Comparison of ENCODE assay signal across 8 cellular contexts in genomic region chr5:153496835-153497234, GRCh38. TPM values are rescaled to one million over a fixed set of nuclear protein-coding genes. Genes with fewer than 3 reads are reported as not detected.
DNase-seq lines count a peak whose midpoint lies in the region; ATAC-seq and TF ChIP-seq lines count a peak whose summit lies in the region.

No MANE protein-coding gene starts in this region.

- TF ChIP-seq CTCF in WERI-Rb-1 (IDR thresholded peaks at IDR 0.05; ENCODE audit: low read depth, low read length) = peak; percentile 47
- TF ChIP-seq CTCF in kidney epithelial cell (IDR thresholded peaks at IDR 0.05; ENCODE audit: insufficient read depth, low read length, poor library complexity, severe bottlenecking) = peak; percentile 76

- H3K27me3 ChIP-seq in WERI-Rb-1 (ENCODE audit: insufficient read depth, low read depth, severe bottlenecking) = no peaks in the 10 kb centered on the region
- H3K27me3 ChIP-seq in kidney epithelial cell (ENCODE audit: control insufficient read depth, insufficient read depth, low read length) = peaks cover 5% of the 10 kb centered on the region

- H3K9me3 ChIP-seq in WERI-Rb-1 (ENCODE audit: severe bottlenecking) = no peaks in the 10 kb centered on the region

- no peaks in the 10 kb centered on the region for H3K36me3 ChIP-seq in WERI-Rb-1
- no peaks in the 10 kb centered on the region for H3K36me3 ChIP-seq in kidney epithelial cell (ENCODE audit: control insufficient read depth, insufficient read depth, low read length)

- H3K4me3 ChIP-seq in WERI-Rb-1 (ENCODE audit: low read depth, low read length) = no peak overlapping the region
- no peak overlapping the region for H3K4me3 ChIP-seq in kidney epithelial cell (ENCODE audit: low read depth, low read length)

- peak; percentile 19 for DNase-seq in GDM1 (lab: John Stamatoyannopoulos, UW)
- DNase-seq in WERI-Rb-1 = peak; percentile 24
- DNase-seq in kidney epithelial cell (ENCODE audit: low read depth) = no peak
- no peak for DNase-seq in stimulated activated CD4-positive, alpha-beta T cell treated with anti-CD3 and anti-CD28 coated beads, Interleukin-2, amount 100 ng/mL, for 24 hours
- DNase-seq in DMS114 treated with DMSO at 0.1 percent for 48 hours (lab: John Stamatoyannopoulos, UW; ENCODE audit: unreplicated experiment) = no peak

- ATAC-seq in HG03342 (IDR thresholded peaks at IDR 0.05; ENCODE audit: unreplicated experiment) (peak; percentile 74), HG03097 (IDR thresholded peaks at IDR 0.05; ENCODE audit: low FRiP score, unreplicated experiment) (no peak), HG03442 (IDR thresholded peaks at IDR 0.05; ENCODE audit: unreplicated experiment) (no peak)

- H3K27ac ChIP-seq in WERI-Rb-1 = no peak overlapping the region

RNA-seq across cellular contexts. Expression of gene GRIA1, which starts 6.4 kb away (rescaled TPM):
- not detected in 2 replicates for total RNA-seq in kidney epithelial cell

Comparison
In these comparisons a context has a peak if more than half of its experiments do, and no peak if none do; other contexts are left out.
1. DNase-seq: peak in GDM1 (single experiment) and WERI-Rb-1 (single experiment); none in kidney epithelial cell (single experiment), stimulated activated CD4-positive, alpha-beta T cell treated with anti-CD3 and anti-CD28 coated beads, Interleukin-2, amount 100 ng/mL, for 24 hours (0 of 2) and DMS114 treated with DMSO at 0.1 percent for 48 hours (single experiment).